In the genomic region with DNA sequence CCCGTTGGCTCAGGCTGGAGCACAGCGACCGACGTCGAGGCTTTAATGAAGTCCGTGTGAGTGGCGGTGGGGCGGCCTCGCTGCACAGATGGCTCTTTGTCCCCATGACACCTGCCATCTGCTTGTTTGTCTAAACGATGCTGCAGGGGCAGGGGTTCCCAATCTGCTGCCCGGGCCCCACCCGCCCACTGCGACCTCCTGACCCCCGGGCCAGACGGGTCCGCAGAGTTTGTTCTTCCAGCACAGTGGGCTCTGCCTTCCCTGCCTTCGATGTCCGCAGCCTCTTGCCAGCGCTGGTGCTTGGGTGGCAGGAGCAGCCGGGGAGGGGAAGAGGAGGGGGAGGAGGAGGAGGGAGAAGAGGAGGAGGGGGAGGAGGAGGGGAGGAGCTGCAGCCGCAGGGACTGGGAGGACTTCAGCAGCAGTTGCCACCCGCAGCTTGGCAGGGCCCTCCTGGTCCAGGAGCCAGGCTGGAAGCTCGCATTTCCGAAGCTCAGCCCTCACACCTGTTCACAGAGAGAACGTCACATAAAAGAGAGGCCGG, we compare ENCODE assay signal across 9 cellular contexts.
DNase-seq lines count a peak whose midpoint lies in the region; ATAC-seq lines count a peak whose summit lies in the region.
"Had no signal": no experiment of that assay in that cellular context is flagged by ENCODE, and none has a peak within 500 bp of the region (broad histone marks: within the 10 kb centered on the region; RNA-seq: fewer than 3 reads in every experiment).

No MANE protein-coding gene starts in this region.

- ATAC-seq in GM18907 (IDR thresholded peaks at IDR 0.05; ENCODE audit: unreplicated experiment) (no peak), GM21717 (IDR thresholded peaks at IDR 0.05; ENCODE audit: unreplicated experiment) (no peak), GM18868 (IDR thresholded peaks at IDR 0.05; ENCODE audit: unreplicated experiment) (no peak)

- DNase-seq in D341Med (ENCODE audit: low spot score) (peak; percentile 22), NCI-H1694 treated with DMSO at 0.1 percent for 48 hours (lab: John Stamatoyannopoulos, UW) (peak; percentile 60), midbrain (lab: John Stamatoyannopoulos, UW) (peak; percentile 24), OCI-M2 (lab: John Stamatoyannopoulos, UW; ENCODE audit: unreplicated experiment) (no peak)
- DNase-seq in activated CD8-positive, alpha-beta memory T cell treated with anti-CD3 and anti-CD28 coated beads, Interleukin-2, amount 50 U/mL, for 48 hours, result peak; percentile 38
- DNase-seq: NCI-H446 treated with DMSO at 0.1 percent for 48 hours had no signal
